17 cellular contexts compared by ENCODE assay signal in genomic region chr3:1766384-1766783, GRCh38.
DNase-seq lines count a peak whose midpoint lies in the region; ATAC-seq and TF ChIP-seq lines count a peak whose summit lies in the region.
"Had no signal": no experiment of that assay in that cellular context is flagged by ENCODE, and none has a peak within 500 bp of the region (broad histone marks: within the 10 kb centered on the region; RNA-seq: fewer than 3 reads in every experiment).

No MANE protein-coding gene starts in this region.

- ATAC-seq in GM19452 (IDR thresholded peaks at IDR 0.05; ENCODE audit: unreplicated experiment) = no peak
- ATAC-seq: HepG2, Panc1 had no signal

- H3K4me1 ChIP-seq in HAP-1 (peaks cover 8% of the 10 kb centered on the region; the same call in 1 of the 2 replicates), left ventricle myocardium inferior (no peaks in the 10 kb centered on the region), osteoblast (ENCODE audit: insufficient read depth, low read length) (no peaks in the 10 kb centered on the region)

- no peaks in the 10 kb centered on the region for H4K20me1 ChIP-seq in osteoblast (ENCODE audit: insufficient read depth, low read length)

- H3K79me2 ChIP-seq in osteoblast (ENCODE audit: insufficient read depth, low read length) = no peaks in the 10 kb centered on the region

- TF ChIP-seq CTCF in left ventricle myocardium inferior (IDR thresholded peaks at IDR 0.05; ENCODE audit: borderline replicate concordance) (no peak), osteoblast (IDR thresholded peaks at IDR 0.05; ENCODE audit: extremely low read depth, low read depth, low read length) (no peak)

- H3K27ac ChIP-seq in left ventricle myocardium inferior (replicated peaks) (no peak overlapping the region), osteoblast (ENCODE audit: low read depth, low read length) (no peak overlapping the region)
- H3K27ac ChIP-seq: KMS-11 had no signal

- no peak overlapping the region for H3K4me2 ChIP-seq in osteoblast (ENCODE audit: insufficient read depth, low read length)
- H3K4me2 ChIP-seq: KMS-11 had no signal

- peaks cover 4% of the 10 kb centered on the region; the same call in 1 of the 2 replicates for H3K27me3 ChIP-seq in HAP-1 (ENCODE audit: low read depth)
- H3K27me3 ChIP-seq in left ventricle myocardium inferior (ENCODE audit: low read depth) = no peaks in the 10 kb centered on the region
- no peaks in the 10 kb centered on the region for H3K27me3 ChIP-seq in osteoblast (ENCODE audit: insufficient read depth, low read length)

- no peak overlapping the region for H2AFZ ChIP-seq in osteoblast (ENCODE audit: low read length)

- in situ Hi-C loops in HAP-1 (cut with MboI; ENCODE audit: low sequenced_read_pairs) = no loop called here

- H3K9me3 ChIP-seq in HAP-1 (no peaks in the 10 kb centered on the region), left ventricle myocardium inferior (replicated peaks) (peaks cover 10% of the 10 kb centered on the region), osteoblast (ENCODE audit: low read depth, low read length) (peaks cover 3% of the 10 kb centered on the region)

- H3K4me3 ChIP-seq in HAP-1 (no peak overlapping the region), left ventricle myocardium inferior (no peak overlapping the region), osteoblast (ENCODE audit: insufficient read depth, low read length) (no peak overlapping the region)

- intact Hi-C loops in left ventricle myocardium inferior (cut with micrococcal nuclease) = no loop called here

- H3K36me3 ChIP-seq in HAP-1 (replicated peaks) (no peaks in the 10 kb centered on the region), left ventricle myocardium inferior (no peaks in the 10 kb centered on the region), osteoblast (ENCODE audit: insufficient read depth, low read length) (no peaks in the 10 kb centered on the region)

- DNase-seq in HAP-1 (ENCODE audit: low spot score in 2 of 2) = peak; percentile 9 to 46
- peak; percentile 1 to 17 for DNase-seq in NCI-H1930 (lab: John Stamatoyannopoulos, UW)
- DNase-seq in NCI-H69 (lab: John Stamatoyannopoulos, UW) = peak; percentile 97
- DNase-seq in left kidney (ENCODE audit: low read depth, low spot score) = peak; percentile 65
- DNase-seq in left ventricle myocardium inferior = no peak
- DNase-seq in osteoblast (ENCODE audit: insufficient read length, low spot score, missing footprints) = no peak
- DNase-seq: Calu3; CD4-positive, alpha-beta T cell; DMS53; NCI-H1694; NCI-H2171 treated with DMSO at 0.1 percent for 48 hours; NCI-H774; Right ventricle myocardium superior had no signal

Comparison
In these comparisons a context has a peak if more than half of its experiments do, and no peak if none do; other contexts are left out.
1. DNase-seq: peak in HAP-1 (2 of 2), NCI-H1930 (2 of 2), NCI-H69 (single experiment) and left kidney (single experiment); none in left ventricle myocardium inferior (single experiment) and osteoblast (single experiment).